23 cellular contexts compared by ENCODE assay signal in genomic region chr3:26078539-26078938, GRCh38.
"Had no signal": no experiment of that assay in that cellular context is flagged by ENCODE, and none has a peak within 500 bp of the region (broad histone marks: within the 10 kb centered on the region; RNA-seq: fewer than 3 reads in every experiment).

No MANE protein-coding gene starts in this region.

- H3K4me3 ChIP-seq: colonic mucosa, coronary artery, dorsolateral prefrontal cortex, esophagus squamous epithelium, gastrocnemius medialis, gastroesophageal sphincter, heart left ventricle, heart right ventricle had no signal

- H3K27ac ChIP-seq: colonic mucosa, coronary artery, dorsolateral prefrontal cortex, epithelial cell of prostate, esophagus squamous epithelium, foreskin keratinocyte, gastrocnemius medialis, gastroesophageal sphincter, heart left ventricle, heart right ventricle had no signal

- H3K36me3 ChIP-seq: colonic mucosa, esophagus squamous epithelium, gastrocnemius medialis, gastroesophageal sphincter, heart left ventricle, heart right ventricle had no signal

- H3K27me3 ChIP-seq: colonic mucosa, esophagus squamous epithelium, foreskin keratinocyte, gastrocnemius medialis, gastroesophageal sphincter, heart left ventricle, heart right ventricle had no signal

- H3K4me1 ChIP-seq: colonic mucosa, esophagus squamous epithelium, foreskin keratinocyte, gastrocnemius medialis, heart left ventricle, heart right ventricle had no signal

- DNase-seq: colonic mucosa; cortex of kidney; dermis blood vessel endothelial cell; dorsolateral prefrontal cortex; effector CD4-positive, alpha-beta T cell; effector CD8-positive, alpha-beta T cell; effector memory CD4-positive, alpha-beta T cell; effector memory CD8-positive, alpha-beta T cell; endodermal cell; erythroblast; esophagus squamous epithelium; foreskin fibroblast; foreskin keratinocyte; foreskin melanocyte; gastrocnemius medialis; glutamatergic neuron; head of caudate nucleus; heart left ventricle; heart right ventricle had no signal

- H3K9me3 ChIP-seq: colonic mucosa, esophagus squamous epithelium, gastrocnemius medialis, gastroesophageal sphincter, heart left ventricle had no signal

- ATAC-seq: effector memory CD8-positive, alpha-beta T cell; esophagus mucosa; foreskin keratinocyte; gastrocnemius medialis; gastroesophageal sphincter; heart left ventricle; heart right ventricle had no signal
